ENCODE assay signal across 1 cellular context in genomic region chr11:17208257-17208999, GRCh38.
A peak's percentile ranks its signal among the peaks of the same experiment; 100 is the strongest.
TF ChIP-seq lines count a peak whose summit lies in the region.

No MANE protein-coding gene starts in this region.

TF ChIP-seq in HepG2, 621 proteins besides CTCF, POLR2A, EP300 and RAD21 (continued from another document and continues in another):
- no peak for TF ChIP-seq ZNF276 (CRISPR knock-in tag; IDR thresholded peaks at IDR 0.05; ENCODE audit: low read depth)
- no peak; the same call in 1 of the 2 replicates for TF ChIP-seq DNMT3B (CRISPR knock-in tag; conservative IDR thresholded peaks at IDR 0.05)
- TF ChIP-seq STAG1 (CRISPR knock-in tag; IDR thresholded peaks at IDR 0.05), result no peak
- no peak for TF ChIP-seq TFDP2 (CRISPR knock-in tag; IDR thresholded peaks at IDR 0.05)
- TF ChIP-seq ZBTB7A (CRISPR knock-in tag; IDR thresholded peaks at IDR 0.05), result no peak
- TF ChIP-seq EZH2 (conservative IDR thresholded peaks at IDR 0.05; ENCODE audit: low read depth, low read length), result no peak
- TF ChIP-seq TFE3 (CRISPR knock-in tag; IDR thresholded peaks at IDR 0.05), result peak; percentile 86
- peak; percentile 8; the same call in 1 of the 2 replicates for TF ChIP-seq PHF20 (CRISPR knock-in tag; IDR thresholded peaks at IDR 0.05)
- TF ChIP-seq NCOA5 (CRISPR knock-in tag; IDR thresholded peaks at IDR 0.05), result no peak
- TF ChIP-seq, protein P1, sequence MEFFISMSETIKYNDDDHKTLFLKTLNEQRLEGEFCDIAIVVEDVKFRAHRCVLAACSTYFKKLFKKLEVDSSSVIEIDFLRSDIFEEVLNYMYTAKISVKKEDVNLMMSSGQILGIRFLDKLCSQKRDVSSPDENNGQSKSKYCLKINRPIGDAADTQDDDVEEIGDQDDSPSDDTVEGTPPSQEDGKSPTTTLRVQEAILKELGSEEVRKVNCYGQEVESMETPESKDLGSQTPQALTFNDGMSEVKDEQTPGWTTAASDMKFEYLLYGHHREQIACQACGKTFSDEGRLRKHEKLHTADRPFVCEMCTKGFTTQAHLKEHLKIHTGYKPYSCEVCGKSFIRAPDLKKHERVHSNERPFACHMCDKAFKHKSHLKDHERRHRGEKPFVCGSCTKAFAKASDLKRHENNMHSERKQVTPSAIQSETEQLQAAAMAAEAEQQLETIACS (CRISPR knock-in tag; IDR thresholded peaks at IDR 0.05), result no peak
- no peak; the same call in 1 of the 2 replicates for TF ChIP-seq KAT8 (CRISPR knock-in tag; IDR thresholded peaks at IDR 0.05)
- no peak for TF ChIP-seq TOE1 (CRISPR knock-in tag; IDR thresholded peaks at IDR 0.05)
- no peak for TF ChIP-seq CREB3 (CRISPR knock-in tag; IDR thresholded peaks at IDR 0.05)
- peak; percentile 20 for TF ChIP-seq XRCC5 (optimal IDR thresholded peaks at IDR 0.05; ENCODE audit: low read length)
- 0 out of 2 replicates have a peak, but pooled peaks have one; percentile 14 for TF ChIP-seq GMEB1 (CRISPR knock-in tag; IDR thresholded peaks at IDR 0.05; ENCODE audit: borderline replicate concordance)
- peak; percentile 7; the same call in 1 of the 2 replicates for TF ChIP-seq SOX5 (CRISPR knock-in tag; IDR thresholded peaks at IDR 0.05; ENCODE audit: borderline replicate concordance)
- no peak for TF ChIP-seq EHMT2 (IDR thresholded peaks at IDR 0.05; ENCODE audit: borderline replicate concordance, low read depth, low read length)
- TF ChIP-seq SALL2 (CRISPR knock-in tag; IDR thresholded peaks at IDR 0.05), result no peak
- TF ChIP-seq HHEX (CRISPR knock-in tag; IDR thresholded peaks at IDR 0.05), result no peak
- TF ChIP-seq ZBTB7B (CRISPR knock-in tag; IDR thresholded peaks at IDR 0.05), result no peak
- peak; percentile 54; the same call in 1 of the 2 replicates for TF ChIP-seq ZNF605 (CRISPR knock-in tag; IDR thresholded peaks at IDR 0.05)
- TF ChIP-seq SRY (CRISPR knock-in tag; IDR thresholded peaks at IDR 0.05), result no peak; the same call in 1 of the 2 replicates
- no peak for TF ChIP-seq RNF219 (CRISPR knock-in tag; IDR thresholded peaks at IDR 0.05)
- no peak for TF ChIP-seq ETV5 (CRISPR knock-in tag; IDR thresholded peaks at IDR 0.05; ENCODE audit: borderline replicate concordance)
- TF ChIP-seq ZNF879 (CRISPR knock-in tag; IDR thresholded peaks at IDR 0.05), result no peak
- TF ChIP-seq DNMT1 (CRISPR knock-in tag; IDR thresholded peaks at IDR 0.05), result no peak
- no peak for TF ChIP-seq BCLAF1 (IDR thresholded peaks at IDR 0.05)
- TF ChIP-seq NFYB (CRISPR knock-in tag; IDR thresholded peaks at IDR 0.05), result no peak
- TF ChIP-seq, protein P2, sequence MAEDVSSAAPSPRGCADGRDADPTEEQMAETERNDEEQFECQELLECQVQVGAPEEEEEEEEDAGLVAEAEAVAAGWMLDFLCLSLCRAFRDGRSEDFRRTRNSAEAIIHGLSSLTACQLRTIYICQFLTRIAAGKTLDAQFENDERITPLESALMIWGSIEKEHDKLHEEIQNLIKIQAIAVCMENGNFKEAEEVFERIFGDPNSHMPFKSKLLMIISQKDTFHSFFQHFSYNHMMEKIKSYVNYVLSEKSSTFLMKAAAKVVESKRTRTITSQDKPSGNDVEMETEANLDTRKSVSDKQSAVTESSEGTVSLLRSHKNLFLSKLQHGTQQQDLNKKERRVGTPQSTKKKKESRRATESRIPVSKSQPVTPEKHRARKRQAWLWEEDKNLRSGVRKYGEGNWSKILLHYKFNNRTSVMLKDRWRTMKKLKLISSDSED (CRISPR knock-in tag; IDR thresholded peaks at IDR 0.05), result no peak
- TF ChIP-seq ZNF672 (CRISPR knock-in tag; IDR thresholded peaks at IDR 0.05), result no peak
- TF ChIP-seq FOXJ3 (CRISPR knock-in tag; IDR thresholded peaks at IDR 0.05; ENCODE audit: borderline replicate concordance), result no peak
- peak; percentile 36 for TF ChIP-seq HDAC1 (CRISPR knock-in tag; IDR thresholded peaks at IDR 0.05)
- no peak for TF ChIP-seq SP5 (CRISPR knock-in tag; IDR thresholded peaks at IDR 0.05; ENCODE audit: borderline replicate concordance, low read depth)
- no peak for TF ChIP-seq PRDM15 (CRISPR knock-in tag; IDR thresholded peaks at IDR 0.05)
- TF ChIP-seq, protein P3, sequence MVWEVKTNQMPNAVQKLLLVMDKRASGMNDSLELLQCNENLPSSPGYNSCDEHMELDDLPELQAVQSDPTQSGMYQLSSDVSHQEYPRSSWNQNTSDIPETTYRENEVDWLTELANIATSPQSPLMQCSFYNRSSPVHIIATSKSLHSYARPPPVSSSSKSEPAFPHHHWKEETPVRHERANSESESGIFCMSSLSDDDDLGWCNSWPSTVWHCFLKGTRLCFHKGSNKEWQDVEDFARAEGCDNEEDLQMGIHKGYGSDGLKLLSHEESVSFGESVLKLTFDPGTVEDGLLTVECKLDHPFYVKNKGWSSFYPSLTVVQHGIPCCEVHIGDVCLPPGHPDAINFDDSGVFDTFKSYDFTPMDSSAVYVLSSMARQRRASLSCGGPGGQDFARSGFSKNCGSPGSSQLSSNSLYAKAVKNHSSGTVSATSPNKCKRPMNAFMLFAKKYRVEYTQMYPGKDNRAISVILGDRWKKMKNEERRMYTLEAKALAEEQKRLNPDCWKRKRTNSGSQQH (CRISPR knock-in tag; IDR thresholded peaks at IDR 0.05; ENCODE audit: low read depth), result no peak
- TF ChIP-seq ASH2L (IDR thresholded peaks at IDR 0.05; ENCODE audit: insufficient read length, low read depth, low read length), result peak; percentile 77
- TF ChIP-seq KDM5A (IDR thresholded peaks at IDR 0.05; ENCODE audit: borderline replicate concordance, low read length), result peak; percentile 46; the same call in 1 of the 2 replicates
